Comparison of ENCODE assay signal across 38 cellular contexts in genomic region chr9:113916931-113917330, GRCh38.
"Had no signal": no experiment of that assay in that cellular context is flagged by ENCODE, and none has a peak within 500 bp of the region (broad histone marks: within the 10 kb centered on the region; RNA-seq: fewer than 3 reads in every experiment).

No MANE protein-coding gene starts in this region.

- DNase-seq: activated effector memory CD4-positive, alpha-beta T cell treated with anti-CD3 and anti-CD28 coated beads, Interleukin-2, amount 50 U/mL, for 16 hours; activated effector memory CD4-positive, alpha-beta T cell treated with Interleukin-2 at 50 U/mL for 16 hours; activated gamma-delta T cell; activated gamma-delta T cell treated with Interleukin-2 at 50 U/mL for 16 hours; activated naive CD4-positive, alpha-beta T cell; activated naive CD4-positive, alpha-beta T cell treated with anti-CD3 and anti-CD28 coated beads for 36 hours; activated naive CD4-positive, alpha-beta T cell treated with anti-CD3 and anti-CD28 coated beads, Interleukin-2, amount 10 ng/mL, durations not matched to agents 7 days and 5 days; activated naive CD4-positive, alpha-beta T cell treated with anti-CD3 and anti-CD28 coated beads, Interleukin-2, amount 50 U/mL, for 16 hours; activated naive CD4-positive, alpha-beta T cell treated with Interleukin-2 at 50 U/mL for 16 hours; activated naive CD8-positive, alpha-beta T cell treated with anti-CD3 and anti-CD28 coated beads for 36 hours; activated naive CD8-positive, alpha-beta T cell treated with anti-CD3 and anti-CD28 coated beads, Interleukin-2, amount 10 ng/mL, durations not matched to agents 7 days and 5 days; activated naive CD8-positive, alpha-beta T cell treated with anti-CD3 and anti-CD28 coated beads, Interleukin-2, amount 50 U/mL, for 24 hours; activated T-cell treated with anti-CD3 and anti-CD28 coated beads, Interleukin-2, amount 50 U/mL, for 1 hour; activated T-cell treated with anti-CD3 and anti-CD28 coated beads, Interleukin-2, amount 50 U/mL, for 24 hours; activated T-cell treated with anti-CD3 and anti-CD28 coated beads, Interleukin-2, amount 50 U/mL, for 4 hours; activated T-cell treated with anti-CD3 and anti-CD28 coated beads, Interleukin-2, amount 50 U/mL, for 48 hours; adrenal gland; amniotic stem cell; amygdala; anterior cingulate cortex; aorta; body of pancreas; brain microvascular endothelial cell; caudate nucleus; central memory CD4-positive, alpha-beta T cell; cerebellar nuclear complex had no signal

- H3K27me3 ChIP-seq: adrenal gland, ascending aorta, body of pancreas, brain microvascular endothelial cell, breast epithelium, cardiac muscle cell had no signal

- H3K36me3 Mint-ChIP-seq: activated naive CD4-positive, alpha-beta T cell treated with anti-CD3 and anti-CD28 coated beads, Interleukin-2, amount 10 ng/mL, durations not matched to agents 7 days and 5 days; activated naive CD4-positive, alpha-beta T cell treated with anti-CD3 and anti-CD28 coated beads, Interleukin-2, amount 50 U/mL, for 72 hours; activated naive CD8-positive, alpha-beta T cell; activated naive CD8-positive, alpha-beta T cell treated with anti-CD3 and anti-CD28 coated beads for 36 hours; activated naive CD8-positive, alpha-beta T cell treated with anti-CD3 and anti-CD28 coated beads, Interleukin-2, amount 10 ng/mL, durations not matched to agents 7 days and 5 days had no signal

- H3K36me3 ChIP-seq: adrenal gland, ascending aorta, brain microvascular endothelial cell, breast epithelium, cardiac muscle cell had no signal

- H3K4me3 Mint-ChIP-seq: activated naive CD4-positive, alpha-beta T cell treated with anti-CD3 and anti-CD28 coated beads for 36 hours; activated naive CD4-positive, alpha-beta T cell treated with anti-CD3 and anti-CD28 coated beads, Interleukin-2, amount 10 ng/mL, durations not matched to agents 7 days and 5 days; activated naive CD4-positive, alpha-beta T cell treated with anti-CD3 and anti-CD28 coated beads, Interleukin-2, amount 50 U/mL, for 24 hours; activated naive CD8-positive, alpha-beta T cell; activated naive CD8-positive, alpha-beta T cell treated with anti-CD3 and anti-CD28 coated beads for 36 hours; activated naive CD8-positive, alpha-beta T cell treated with anti-CD3 and anti-CD28 coated beads, Interleukin-2, amount 10 ng/mL, durations not matched to agents 7 days and 5 days; activated naive CD8-positive, alpha-beta T cell treated with anti-CD3 and anti-CD28 coated beads, Interleukin-2, amount 50 U/mL, for 24 hours; activated T-cell treated with anti-CD3 and anti-CD28 coated beads, Interleukin-2, amount 50 U/mL, for 24 hours; activated T-cell treated with anti-CD3 and anti-CD28 coated beads, Interleukin-2, amount 50 U/mL, for 4 hours; activated T-helper 1 cell treated with anti-CD3 and anti-CD28 coated beads, Interleukin-12 subunit alpha, Interleukin-12 subunit beta, Interleukin-2, Interleukin-4 antibody, amounts not matched to agents 30 ng/mL and 10 ng/mL and 1 ng/mL, durations not matched to agents 14 hours and 24 hours and 36 hours; activated T-helper 17 cell treated with anti-CD3 and anti-CD28 coated beads, Interleukin-2, amount 50 U/mL, for 72 hours; brain; central memory CD8-positive, alpha-beta T cell had no signal

- H3K27me3 Mint-ChIP-seq: activated naive CD8-positive, alpha-beta T cell; activated naive CD8-positive, alpha-beta T cell treated with anti-CD3 and anti-CD28 coated beads for 36 hours; activated naive CD8-positive, alpha-beta T cell treated with anti-CD3 and anti-CD28 coated beads, Interleukin-2, amount 50 U/mL, for 24 hours; activated T-cell treated with anti-CD3 and anti-CD28 coated beads, Interleukin-2, amount 50 U/mL, for 24 hours; activated T-helper 17 cell treated with anti-CD3 and anti-CD28 coated beads, Interleukin-2, amount 50 U/mL, for 72 hours had no signal

- H3K27ac Mint-ChIP-seq: activated naive CD4-positive, alpha-beta T cell treated with anti-CD3 and anti-CD28 coated beads for 36 hours; activated naive CD4-positive, alpha-beta T cell treated with anti-CD3 and anti-CD28 coated beads, Interleukin-2, amount 10 ng/mL, durations not matched to agents 7 days and 5 days; activated naive CD4-positive, alpha-beta T cell treated with anti-CD3 and anti-CD28 coated beads, Interleukin-2, amount 50 U/mL, for 24 hours; activated naive CD4-positive, alpha-beta T cell treated with anti-CD3 and anti-CD28 coated beads, Interleukin-2, amount 50 U/mL, for 72 hours; activated naive CD8-positive, alpha-beta T cell; activated naive CD8-positive, alpha-beta T cell treated with anti-CD3 and anti-CD28 coated beads for 36 hours; activated naive CD8-positive, alpha-beta T cell treated with anti-CD3 and anti-CD28 coated beads, Interleukin-2, amount 10 ng/mL, durations not matched to agents 7 days and 5 days; activated naive CD8-positive, alpha-beta T cell treated with anti-CD3 and anti-CD28 coated beads, Interleukin-2, amount 50 U/mL, for 24 hours; activated T-cell treated with anti-CD3 and anti-CD28 coated beads, Interleukin-2, amount 50 U/mL, for 24 hours; activated T-helper 1 cell treated with anti-CD3 and anti-CD28 coated beads, Interleukin-12 subunit alpha, Interleukin-12 subunit beta, Interleukin-2, Interleukin-4 antibody, amounts not matched to agents 30 ng/mL and 10 ng/mL and 1 ng/mL, durations not matched to agents 14 hours and 24 hours and 36 hours; activated T-helper 17 cell treated with anti-CD3 and anti-CD28 coated beads, Interleukin-2, amount 50 U/mL, for 72 hours; activated T-helper 2 cell treated with anti-CD3 and anti-CD28 coated beads, Interferon-gamma antibody, Interleukin-2, Interleukin-4, amounts not matched to agents 10 μg/mL and 5 μg/mL and 100 μg/mL, durations not matched to agents 14 hours and 24 hours and 36 hours had no signal

- ATAC-seq: activated naive CD4-positive, alpha-beta T cell treated with anti-CD3 and anti-CD28 coated beads, Interleukin-2, amount 50 U/mL, for 72 hours; activated naive CD8-positive, alpha-beta T cell treated with anti-CD3 and anti-CD28 coated beads, Interleukin-2, amount 50 U/mL, for 24 hours; activated T-cell treated with anti-CD3 and anti-CD28 coated beads, Interleukin-2, amount 50 U/mL, for 4 hours; activated T-helper 17 cell treated with anti-CD3 and anti-CD28 coated beads, Interleukin-2, amount 50 U/mL, for 72 hours; body of pancreas had no signal

- FAIRE-seq: astrocyte had no signal

- H3K4me3 ChIP-seq: adrenal gland, ascending aorta, body of pancreas, breast epithelium, cardiac muscle cell had no signal

- H3K9me3 Mint-ChIP-seq: activated naive CD4-positive, alpha-beta T cell treated with anti-CD3 and anti-CD28 coated beads for 36 hours; activated naive CD4-positive, alpha-beta T cell treated with anti-CD3 and anti-CD28 coated beads, Interleukin-2, amount 10 ng/mL, durations not matched to agents 7 days and 5 days; activated naive CD4-positive, alpha-beta T cell treated with anti-CD3 and anti-CD28 coated beads, Interleukin-2, amount 50 U/mL, for 24 hours; activated naive CD4-positive, alpha-beta T cell treated with anti-CD3 and anti-CD28 coated beads, Interleukin-2, amount 50 U/mL, for 72 hours; activated naive CD8-positive, alpha-beta T cell treated with anti-CD3 and anti-CD28 coated beads for 36 hours; activated naive CD8-positive, alpha-beta T cell treated with anti-CD3 and anti-CD28 coated beads, Interleukin-2, amount 10 ng/mL, durations not matched to agents 7 days and 5 days; activated naive CD8-positive, alpha-beta T cell treated with anti-CD3 and anti-CD28 coated beads, Interleukin-2, amount 50 U/mL, for 24 hours; activated T-cell treated with anti-CD3 and anti-CD28 coated beads, Interleukin-2, amount 50 U/mL, for 24 hours; activated T-helper 1 cell treated with anti-CD3 and anti-CD28 coated beads, Interleukin-12 subunit alpha, Interleukin-12 subunit beta, Interleukin-2, Interleukin-4 antibody, amounts not matched to agents 30 ng/mL and 10 ng/mL and 1 ng/mL, durations not matched to agents 14 hours and 24 hours and 36 hours; activated T-helper 17 cell treated with anti-CD3 and anti-CD28 coated beads, Interleukin-2, amount 50 U/mL, for 72 hours; activated T-helper 2 cell treated with anti-CD3 and anti-CD28 coated beads, Interferon-gamma antibody, Interleukin-2, Interleukin-4, amounts not matched to agents 10 μg/mL and 5 μg/mL and 100 μg/mL, durations not matched to agents 14 hours and 24 hours and 36 hours; central memory CD8-positive, alpha-beta T cell had no signal

- H3K9me3 ChIP-seq: adrenal gland, ascending aorta, body of pancreas, breast epithelium had no signal

- H3K4me1 Mint-ChIP-seq: activated naive CD4-positive, alpha-beta T cell treated with anti-CD3 and anti-CD28 coated beads, Interleukin-2, amount 10 ng/mL, durations not matched to agents 7 days and 5 days; activated naive CD4-positive, alpha-beta T cell treated with anti-CD3 and anti-CD28 coated beads, Interleukin-2, amount 50 U/mL, for 24 hours; activated naive CD8-positive, alpha-beta T cell treated with anti-CD3 and anti-CD28 coated beads, Interleukin-2, amount 10 ng/mL, durations not matched to agents 7 days and 5 days; activated naive CD8-positive, alpha-beta T cell treated with anti-CD3 and anti-CD28 coated beads, Interleukin-2, amount 50 U/mL, for 24 hours; activated T-helper 17 cell treated with anti-CD3 and anti-CD28 coated beads, Interleukin-2, amount 50 U/mL, for 72 hours; central memory CD8-positive, alpha-beta T cell had no signal

- H3K27ac ChIP-seq: adrenal gland, ascending aorta, body of pancreas, brain microvascular endothelial cell, breast epithelium, cardiac muscle cell had no signal
